In the genomic region with DNA sequence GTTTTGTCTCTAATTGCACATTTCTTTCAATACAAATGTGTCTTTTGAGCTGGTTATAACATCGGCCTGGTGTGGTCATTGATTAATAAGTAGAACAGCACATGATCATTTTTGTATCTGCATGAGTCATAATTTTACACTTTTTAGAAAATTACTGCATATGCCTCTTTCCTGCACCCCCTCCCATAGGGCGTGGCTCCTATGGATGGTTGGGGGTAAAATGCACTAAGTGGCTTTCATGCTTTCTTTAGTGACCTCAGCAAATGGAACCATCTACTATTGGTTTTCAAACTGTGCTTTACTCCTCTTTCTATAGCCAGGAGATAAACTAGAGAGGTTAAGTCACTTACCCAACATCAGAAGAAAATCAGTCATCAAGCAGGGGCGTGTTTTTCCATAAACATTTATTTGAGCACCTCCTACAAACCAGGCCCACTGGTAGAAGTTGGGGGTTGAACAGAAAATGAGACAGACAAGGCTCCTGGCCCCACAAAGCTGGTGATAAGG, we compare ENCODE assay signal across 13 cellular contexts. TPM values are rescaled to one million over a fixed set of nuclear protein-coding genes. Genes with fewer than 3 reads are reported as not detected.
DNase-seq lines count a peak whose midpoint lies in the region; ATAC-seq, FAIRE-seq and TF ChIP-seq lines count a peak whose summit lies in the region.
"Had no signal": no experiment of that assay in that cellular context is flagged by ENCODE, and none has a peak within 500 bp of the region (broad histone marks: within the 10 kb centered on the region; RNA-seq: fewer than 3 reads in every experiment).

No MANE protein-coding gene starts in this region.

- H3K27ac Mint-ChIP-seq in activated B cell treated with CpG ODN at 0.5 μM for 24 hours, result peak overlapping the region; percentile 87

- peak; percentile 80 for FAIRE-seq in GM18507 (lab: Jason Lieb, UNC)
- FAIRE-seq: G401.6 had no signal

- ATAC-seq in activated B cell treated with CpG ODN at 0.5 μM for 24 hours (ENCODE audit: low read depth) (no peak), upper lobe of left lung (ENCODE audit: low FRiP score in 2 of 2) (no peak), left colon (no peak)
- ATAC-seq: SK-N-SH treated with all-trans-retinoic acid at 6 μM for 48 hours had no signal

- TF ChIP-seq EP300 in upper lobe of left lung (IDR thresholded peaks at IDR 0.05), result no peak

- peak overlapping the region; percentile 49 for H3K4me3 Mint-ChIP-seq in activated B cell treated with CpG ODN at 0.5 μM for 24 hours

- no peaks in the 10 kb centered on the region for H3K9me3 Mint-ChIP-seq in activated B cell treated with CpG ODN at 0.5 μM for 24 hours

- TF ChIP-seq CTCF in activated B cell treated with CpG ODN at 0.5 μM for 24 hours (IDR thresholded peaks at IDR 0.05) (no peak), prostate gland (IDR thresholded peaks at IDR 0.05) (no peak), brain microvascular endothelial cell (IDR thresholded peaks at IDR 0.05; ENCODE audit: low read depth, low read length, missing control alignments) (no peak), upper lobe of left lung (IDR thresholded peaks at IDR 0.05) (no peak)

- no peak for DNase-seq in GM18507 (ENCODE audit: extremely low spot score, insufficient read length, low read depth)
- no peak for DNase-seq in activated B cell treated with CpG ODN at 0.5 μM for 24 hours
- DNase-seq in effector memory CD4-positive, alpha-beta T cell, result no peak
- peak; percentile 52 to 58 for DNase-seq in stimulated activated CD8-positive, alpha-beta memory T cell treated with anti-CD3 and anti-CD28 coated beads, Interleukin-15, amount 100 ng/mL, for 48 hours (ENCODE audit: low read depth in 2 of 2)
- no peak for DNase-seq in prostate gland (ENCODE audit: low spot score)
- DNase-seq in brain microvascular endothelial cell, result no peak
- DNase-seq in upper lobe of left lung, result no peak
- no peak for DNase-seq in left colon
- DNase-seq: adrenal gland, KG1, NCI-H510A had no signal

- intact Hi-C loops in activated B cell treated with CpG ODN at 0.5 μM for 24 hours (cut with micrococcal nuclease) (loop anchor here (2.0 kb wide), 1 partner anchor 67 kb away; no protein-coding TSS in a partner anchor), prostate gland (cut with DNase I) (no loop called here), left colon (cut with DNase I, micrococcal nuclease) (no loop called here)

- H3K36me3 Mint-ChIP-seq in activated B cell treated with CpG ODN at 0.5 μM for 24 hours (ENCODE audit: low read depth), result peaks cover 23% of the 10 kb centered on the region

- CTCF ChIA-PET in activated B cell treated with CpG ODN at 0.5 μM for 24 hours (lab: Charles Lee), result interaction anchor here (1.0 to 13.6 kb wide), 6 partner anchors 9 to 102 kb away, joined by 3 to 128 read pairs (median 4); no protein-coding TSS in a partner anchor

- H3K27me3 Mint-ChIP-seq in activated B cell treated with CpG ODN at 0.5 μM for 24 hours, result no peaks in the 10 kb centered on the region

- H3K27me3 ChIP-seq in effector memory CD4-positive, alpha-beta T cell (replicated peaks; ENCODE audit: control insufficient read depth, insufficient read depth, low read length, poor library complexity, severe bottlenecking), result no peaks in the 10 kb centered on the region
- H3K27me3 ChIP-seq in prostate gland (replicated peaks; ENCODE audit: insufficient read depth) (no peaks in the 10 kb centered on the region), brain microvascular endothelial cell (replicated peaks) (no peaks in the 10 kb centered on the region), upper lobe of left lung (no peaks in the 10 kb centered on the region)
- H3K27me3 ChIP-seq: adrenal gland had no signal

- POLR2A ChIA-PET in activated B cell treated with CpG ODN at 0.5 μM for 24 hours (lab: Charles Lee), result interaction anchor here (1.0 to 9.1 kb wide), 7 partner anchors 12 to 99 kb away, joined by 4 to 92 read pairs (median 7); a partner anchor contains a TSS

- no peak for TF ChIP-seq POLR2A in prostate gland (IDR thresholded peaks at IDR 0.05)
- no peak for TF ChIP-seq POLR2A in upper lobe of left lung (IDR thresholded peaks at IDR 0.05)

- H3K4me1 ChIP-seq in effector memory CD4-positive, alpha-beta T cell (ENCODE audit: control insufficient read depth, insufficient read depth, low read length, poor library complexity, severe bottlenecking), result peaks cover 84% of the 10 kb centered on the region
- peaks cover 5% of the 10 kb centered on the region for H3K4me1 ChIP-seq in prostate gland (replicated peaks)
- H3K4me1 ChIP-seq in upper lobe of left lung, result peaks cover 69 to 80% (median 77%) of the 10 kb centered on the region in 4 donors

- 79% methylated on average over 3 of the region's 3 CpGs for WGBS in prostate gland
- WGBS in upper lobe of left lung, 2 donors, result 78 to 79% methylated on average over 3 of the region's 3 CpGs

- peaks cover 90% of the 10 kb centered on the region for H3K4me1 Mint-ChIP-seq in activated B cell treated with CpG ODN at 0.5 μM for 24 hours

- in situ Hi-C loops in brain microvascular endothelial cell (cut with HindIII; ENCODE audit: low pct_ligation_motif_present, low sequenced_read_pairs), result no loop called here

- H3K36me3 ChIP-seq in effector memory CD4-positive, alpha-beta T cell (ENCODE audit: control insufficient read depth, insufficient read depth, low read length), result no peaks in the 10 kb centered on the region
- H3K36me3 ChIP-seq in prostate gland, result no peaks in the 10 kb centered on the region
- peaks cover 12% of the 10 kb centered on the region for H3K36me3 ChIP-seq in brain microvascular endothelial cell (replicated peaks)
- H3K36me3 ChIP-seq in upper lobe of left lung, result peaks cover 0 to 3% (median 0%) of the 10 kb centered on the region in 4 donors
- H3K36me3 ChIP-seq: adrenal gland had no signal

- no peak overlapping the region for H3K4me3 ChIP-seq in effector memory CD4-positive, alpha-beta T cell (ENCODE audit: insufficient read depth, low read depth, low read length, poor library complexity, severe bottlenecking)
- H3K4me3 ChIP-seq in prostate gland (no peak overlapping the region), brain microvascular endothelial cell (ENCODE audit: low read depth, low read length) (no peak overlapping the region), upper lobe of left lung (no peak overlapping the region)
- H3K4me3 ChIP-seq: adrenal gland had no signal

- H3K9me3 ChIP-seq in effector memory CD4-positive, alpha-beta T cell (ENCODE audit: control insufficient read depth, low read length), result no peaks in the 10 kb centered on the region
- H3K9me3 ChIP-seq in prostate gland (no peaks in the 10 kb centered on the region), upper lobe of left lung (no peaks in the 10 kb centered on the region)
- H3K9me3 ChIP-seq: adrenal gland had no signal

- peak overlapping the region; percentile 84 for H3K27ac ChIP-seq in effector memory CD4-positive, alpha-beta T cell (ENCODE audit: insufficient read depth, low read length, poor library complexity, severe bottlenecking)
- no peak overlapping the region for H3K27ac ChIP-seq in prostate gland
- no peak overlapping the region for H3K27ac ChIP-seq in brain microvascular endothelial cell
- peak overlapping the region in 2 of 4 donors; percentile 5 to 18 for H3K27ac ChIP-seq in upper lobe of left lung

RNA-seq across cellular contexts. Expression of a gene that starts 3.8 kb away (rescaled TPM):
- total RNA-seq in activated B cell treated with CpG ODN at 0.5 μM for 24 hours (367 and 379 TPM in 2 replicates), prostate gland (100 to 1,000 TPM in 1 of 2 donors, 10 to 100 TPM in 1; 85.7 to 184 TPM), upper lobe of left lung (100 to 1,000 TPM in 1 of 6 donors, 10 to 100 TPM in 5; 68.5 to 176 (median 84.5) TPM), left colon (10 to 100 TPM; 20.3 to 46.8 TPM)

Comparison
In these comparisons a context has a peak if more than half of its experiments do, and no peak if none do; other contexts are left out.
1. DNase-seq: peak in stimulated activated CD8-positive, alpha-beta memory T cell treated with anti-CD3 and anti-CD28 coated beads, Interleukin-15, amount 100 ng/mL, for 48 hours (2 of 2); none in GM18507 (single experiment), activated B cell treated with CpG ODN at 0.5 μM for 24 hours (single experiment), effector memory CD4-positive, alpha-beta T cell (0 of 3), prostate gland (single experiment), brain microvascular endothelial cell (single experiment), upper lobe of left lung (0 of 2) and left colon (0 of 2).